In the genomic region with DNA sequence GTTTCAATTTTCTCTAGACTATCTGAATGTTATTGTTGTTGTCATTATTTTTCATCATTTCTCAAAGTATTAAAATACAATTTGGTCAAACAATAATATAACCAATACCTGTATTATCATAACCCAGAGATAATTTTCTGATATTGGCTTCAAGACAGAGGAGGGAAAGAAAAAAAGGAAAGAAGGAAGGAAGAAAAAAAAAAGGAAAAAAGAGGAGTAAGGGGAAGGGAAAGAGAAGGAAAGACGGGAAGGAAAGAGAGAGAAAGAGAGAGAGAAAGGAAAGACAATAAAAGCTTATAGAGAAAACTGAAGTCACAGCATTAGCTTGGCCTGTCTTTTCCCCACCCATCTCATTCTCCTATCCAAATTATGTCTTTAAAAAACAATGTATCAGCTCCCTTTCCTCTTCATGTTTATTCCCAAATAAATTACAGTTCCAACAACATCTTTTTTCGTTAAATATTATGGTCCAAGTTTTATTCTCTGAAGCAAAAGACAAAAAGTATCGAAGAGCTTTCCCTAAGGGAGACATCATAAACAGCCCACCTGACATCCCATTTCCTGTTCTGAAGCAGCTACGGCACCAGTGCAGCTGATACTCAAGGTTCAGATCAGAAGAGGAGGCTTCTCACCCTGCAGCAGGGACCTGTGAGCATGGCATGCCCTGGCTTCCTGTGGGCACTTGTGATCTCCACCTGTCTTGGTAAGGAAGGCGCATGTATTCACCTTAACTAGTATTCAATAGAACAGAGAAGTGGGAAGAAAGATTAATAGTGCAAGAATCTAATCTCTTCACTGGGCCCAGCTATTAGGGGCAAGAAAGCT, we compare ENCODE assay signal across 17 cellular contexts.
DNase-seq lines count a peak whose midpoint lies in the region; ATAC-seq and TF ChIP-seq lines count a peak whose summit lies in the region.
"Had no signal": no experiment of that assay in that cellular context is flagged by ENCODE, and none has a peak within 500 bp of the region (broad histone marks: within the 10 kb centered on the region; RNA-seq: fewer than 3 reads in every experiment).

No MANE protein-coding gene starts in this region.

- no peaks in the 10 kb centered on the region for H3K27me3 Mint-ChIP-seq in activated T-cell treated with anti-CD3 and anti-CD28 coated beads, Interleukin-2, amount 50 U/mL, for 72 hours (ENCODE audit: low read depth)
- no peaks in the 10 kb centered on the region for H3K27me3 Mint-ChIP-seq in activated naive CD8-positive, alpha-beta T cell treated with anti-CD3 and anti-CD28 coated beads for 36 hours
- peaks cover 6% of the 10 kb centered on the region for H3K27me3 Mint-ChIP-seq in progenitor cell of endocrine pancreas

- no peaks in the 10 kb centered on the region for H4K20me1 ChIP-seq in Karpas-422 (ENCODE audit: insufficient read depth, low read depth, low read length)

- H3K27me3 ChIP-seq in Karpas-422 (ENCODE audit: low read length) (no peaks in the 10 kb centered on the region), vagina (no peaks in the 10 kb centered on the region)

- no peak for DNase-seq in activated T-cell treated with anti-CD3 and anti-CD28 coated beads, Interleukin-2, amount 50 U/mL, for 72 hours
- no peak for DNase-seq in activated T-cell treated with anti-CD3 and anti-CD28 coated beads, Interleukin-2, amount 50 U/mL, for 1 hour
- DNase-seq in Karpas-422, result peak; percentile 55
- no peak for DNase-seq in activated naive CD8-positive, alpha-beta T cell treated with anti-CD3 and anti-CD28 coated beads for 36 hours
- no peak for DNase-seq in progenitor cell of endocrine pancreas (ENCODE audit: low spot score, unreplicated experiment)
- no peak for DNase-seq in NCI-H2227 treated with DMSO at 0.1 percent for 48 hours (lab: John Stamatoyannopoulos, UW)
- DNase-seq in nucleus accumbens (lab: John Stamatoyannopoulos, UW), result no peak
- DNase-seq in vagina (ENCODE audit: extremely low spot score in 2 of 2), result no peak
- DNase-seq: activated CD4-positive, alpha-beta T cell treated with anti-CD3 and anti-CD28 coated beads, Interleukin-2, amount 50 U/mL, for 4 hours; activated effector memory CD4-positive, alpha-beta T cell treated with Interleukin-2 at 50 U/mL for 16 hours; glutamatergic neuron; NCI-H1694 treated with DMSO at 0.1 percent for 48 hours; retina; stimulated activated CD8-positive, alpha-beta memory T cell treated with anti-CD3 and anti-CD28 coated beads, Interleukin-4, amount 100 ng/mL, for 48 hours had no signal

- ATAC-seq in activated T-cell treated with anti-CD3 and anti-CD28 coated beads, Interleukin-2, amount 50 U/mL, for 72 hours (replicated peaks in 1 of 2), result no peak
- ATAC-seq: Panc1 had no signal

- H3K4me3 ChIP-seq in Karpas-422 (ENCODE audit: low read length) (0 out of 2 replicates have a peak overlapping the region, but pooled peaks have one; percentile 10), vagina (no peak overlapping the region)
- H3K4me3 ChIP-seq: suprapubic skin had no signal

- no peak for TF ChIP-seq POLR2A in vagina (IDR thresholded peaks at IDR 0.05)

- H3K4me1 ChIP-seq in Karpas-422 (ENCODE audit: low read length), result peaks cover 31% of the 10 kb centered on the region
- H3K4me1 ChIP-seq in vagina, result no peaks in the 10 kb centered on the region
- H3K4me1 ChIP-seq: suprapubic skin had no signal

- H3K4me2 ChIP-seq in Karpas-422 (ENCODE audit: low read depth, low read length, poor library complexity, severe bottlenecking), result peak overlapping the region; percentile 55

- no peaks in the 10 kb centered on the region for H3K79me2 ChIP-seq in Karpas-422 (ENCODE audit: low read length)

- peak overlapping the region; percentile 61 for H3K27ac ChIP-seq in Karpas-422 (ENCODE audit: low read length)
- H3K27ac ChIP-seq in vagina, result no peak overlapping the region
- H3K27ac ChIP-seq: suprapubic skin had no signal

- H3K4me1 Mint-ChIP-seq in activated T-cell treated with anti-CD3 and anti-CD28 coated beads, Interleukin-2, amount 50 U/mL, for 72 hours (ENCODE audit: low read depth), result no peaks in the 10 kb centered on the region
- no peaks in the 10 kb centered on the region for H3K4me1 Mint-ChIP-seq in activated naive CD8-positive, alpha-beta T cell treated with anti-CD3 and anti-CD28 coated beads for 36 hours
- peaks cover 3% of the 10 kb centered on the region for H3K4me1 Mint-ChIP-seq in progenitor cell of endocrine pancreas (ENCODE audit: low read depth)

- no peaks in the 10 kb centered on the region for H3K36me3 ChIP-seq in Karpas-422 (ENCODE audit: insufficient read depth, low read length)
- H3K36me3 ChIP-seq in vagina, result no peaks in the 10 kb centered on the region
- H3K36me3 ChIP-seq: suprapubic skin had no signal

- H3K9ac ChIP-seq in Karpas-422 (ENCODE audit: low read length), result peak overlapping the region; percentile 16

- peak overlapping the region; percentile 60 for H3K27ac Mint-ChIP-seq in activated T-cell treated with anti-CD3 and anti-CD28 coated beads, Interleukin-2, amount 50 U/mL, for 72 hours
- peak overlapping the region; percentile 69 for H3K27ac Mint-ChIP-seq in activated naive CD8-positive, alpha-beta T cell treated with anti-CD3 and anti-CD28 coated beads for 36 hours
- H3K27ac Mint-ChIP-seq in progenitor cell of endocrine pancreas, result peak overlapping the region; percentile 1
- H3K27ac Mint-ChIP-seq: mesothelial cell of epicardium had no signal

- intact Hi-C loops in vagina (cut with DNase I), result no loop called here

- TF ChIP-seq CTCF in progenitor cell of endocrine pancreas (IDR thresholded peaks at IDR 0.05; ENCODE audit: unreplicated experiment) (no peak), vagina (IDR thresholded peaks at IDR 0.05) (no peak)

- H3K9me3 Mint-ChIP-seq in activated T-cell treated with anti-CD3 and anti-CD28 coated beads, Interleukin-2, amount 50 U/mL, for 72 hours, result no peaks in the 10 kb centered on the region
- H3K9me3 Mint-ChIP-seq in activated naive CD8-positive, alpha-beta T cell treated with anti-CD3 and anti-CD28 coated beads for 36 hours, result no peaks in the 10 kb centered on the region
- H3K9me3 Mint-ChIP-seq in progenitor cell of endocrine pancreas (ENCODE audit: low read depth), result no peaks in the 10 kb centered on the region
- H3K9me3 Mint-ChIP-seq: mesothelial cell of epicardium had no signal

- peak overlapping the region; percentile 21; the same call in 1 of the 2 replicates for H2AFZ ChIP-seq in Karpas-422 (ENCODE audit: low read length)

- H3K9me3 ChIP-seq in Karpas-422 (ENCODE audit: low read length) (no peaks in the 10 kb centered on the region), vagina (no peaks in the 10 kb centered on the region)
- H3K9me3 ChIP-seq: suprapubic skin had no signal

- H3K9me2 ChIP-seq in Karpas-422 (replicated peaks; ENCODE audit: insufficient read depth, low read length), result no peaks in the 10 kb centered on the region

- no peaks in the 10 kb centered on the region for H3K36me3 Mint-ChIP-seq in activated T-cell treated with anti-CD3 and anti-CD28 coated beads, Interleukin-2, amount 50 U/mL, for 72 hours (ENCODE audit: insufficient read depth in 2 of 2)
- no peaks in the 10 kb centered on the region for H3K36me3 Mint-ChIP-seq in activated naive CD8-positive, alpha-beta T cell treated with anti-CD3 and anti-CD28 coated beads for 36 hours
- H3K36me3 Mint-ChIP-seq in progenitor cell of endocrine pancreas (ENCODE audit: insufficient read depth), result no peaks in the 10 kb centered on the region
- H3K36me3 Mint-ChIP-seq: mesothelial cell of epicardium had no signal

- H3K4me3 Mint-ChIP-seq in activated T-cell treated with anti-CD3 and anti-CD28 coated beads, Interleukin-2, amount 50 U/mL, for 72 hours, result peak overlapping the region; percentile 81 to 82
- H3K4me3 Mint-ChIP-seq in activated naive CD8-positive, alpha-beta T cell treated with anti-CD3 and anti-CD28 coated beads for 36 hours, result peak overlapping the region; percentile 75
- H3K4me3 Mint-ChIP-seq in progenitor cell of endocrine pancreas (ENCODE audit: low read depth), result no peak overlapping the region
- H3K4me3 Mint-ChIP-seq: mesothelial cell of epicardium had no signal

Comparison
In these comparisons a context has a peak if more than half of its experiments do, and no peak if none do; other contexts are left out.
1. H3K27ac Mint-ChIP-seq: peak in every context shown above with its lines; median percentile 69 in activated naive CD8-positive, alpha-beta T cell treated with anti-CD3 and anti-CD28 coated beads for 36 hours; 60 in activated T-cell treated with anti-CD3 and anti-CD28 coated beads, Interleukin-2, amount 50 U/mL, for 72 hours; 1 in progenitor cell of endocrine pancreas.